Comparison of ENCODE assay signal across 1 cellular context in genomic region chr4:42417491-42417890, GRCh38.
TF ChIP-seq lines count a peak whose summit lies in the region.

No MANE protein-coding gene starts in this region.

TF ChIP-seq in SK-N-SH treated with all-trans-retinoic acid at 6 μM for 48 hours, 23 proteins besides CTCF, POLR2A, EP300 and RAD21 (continued from another document):
- TF ChIP-seq CREB5 (CRISPR knock-in tag; IDR thresholded peaks at IDR 0.05; ENCODE audit: low read depth) (no peak), ZFP3 (CRISPR knock-in tag; IDR thresholded peaks at IDR 0.05) (no peak), TSHZ2 (CRISPR knock-in tag; IDR thresholded peaks at IDR 0.05) (no peak), ARNTL (CRISPR knock-in tag; IDR thresholded peaks at IDR 0.05; ENCODE audit: borderline replicate concordance, low read depth) (no peak), OSR1 (CRISPR knock-in tag; IDR thresholded peaks at IDR 0.05) (no peak), TOX (CRISPR knock-in tag; IDR thresholded peaks at IDR 0.05; ENCODE audit: borderline replicate concordance) (no peak), ZC3H10 (CRISPR knock-in tag; IDR thresholded peaks at IDR 0.05) (no peak), CSRNP3 (CRISPR knock-in tag; IDR thresholded peaks at IDR 0.05) (no peak), ZNF8 (CRISPR knock-in tag; IDR thresholded peaks at IDR 0.05) (no peak), ZNF565 (CRISPR knock-in tag; conservative IDR thresholded peaks at IDR 0.05; ENCODE audit: low read depth) (no peak)
TF ChIP-seq in SK-N-SH treated with all-trans-retinoic acid at 6 μM for 48 hours: peak in this region for 0.
